In the genomic region with DNA sequence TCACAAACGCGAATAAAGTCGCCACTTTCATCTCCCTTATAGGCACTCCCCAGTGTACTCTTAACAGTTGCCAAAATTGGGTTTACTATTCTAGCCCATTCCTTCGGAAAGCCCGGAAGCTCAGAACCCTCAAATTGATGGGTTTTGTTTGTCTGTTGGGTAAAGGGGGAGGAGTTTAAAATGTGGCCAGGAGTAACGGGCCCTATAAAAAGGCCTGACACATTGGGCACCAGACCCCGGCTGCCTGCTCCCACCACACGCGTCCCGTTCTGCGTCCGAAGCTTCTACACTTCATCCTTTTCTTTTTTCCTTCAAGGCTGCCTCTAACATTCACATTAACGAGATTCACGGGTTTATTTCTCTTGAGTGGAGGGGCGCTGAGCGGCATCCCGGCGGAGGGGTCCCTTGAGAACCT, we compare ENCODE assay signal across 8 cellular contexts. TPM values are rescaled to one million over a fixed set of nuclear protein-coding genes. Genes with fewer than 3 reads are reported as not detected.
DNase-seq lines count a peak whose midpoint lies in the region; TF ChIP-seq lines count a peak whose summit lies in the region.

No MANE protein-coding gene starts in this region.

- no peaks in the 10 kb centered on the region for H4K20me1 ChIP-seq in smooth muscle cell (ENCODE audit: low read depth)

- H3K4me3 Mint-ChIP-seq in activated CD4-positive, alpha-beta T cell treated with anti-CD3 and anti-CD28 coated beads, Interleukin-2, amount 10 ng/mL, durations not matched to agents 24 days and 14 days: peak overlapping the region; percentile 88

- H3K79me2 ChIP-seq in smooth muscle cell (ENCODE audit: low read depth): no peaks in the 10 kb centered on the region

- TF ChIP-seq CTCF in fibroblast of pulmonary artery (IDR thresholded peaks at IDR 0.05; ENCODE audit: low read length, missing control alignments) (no peak), smooth muscle cell (IDR thresholded peaks at IDR 0.05; ENCODE audit: borderline replicate concordance, insufficient read depth, poor library complexity, severe bottlenecking) (no peak)

- H3K9me3 Mint-ChIP-seq in activated CD4-positive, alpha-beta T cell treated with anti-CD3 and anti-CD28 coated beads, Interleukin-2, amount 10 ng/mL, durations not matched to agents 24 days and 14 days: no peaks in the 10 kb centered on the region

- H3K27me3 Mint-ChIP-seq in activated CD4-positive, alpha-beta T cell treated with anti-CD3 and anti-CD28 coated beads, Interleukin-2, amount 10 ng/mL, durations not matched to agents 24 days and 14 days: no peaks in the 10 kb centered on the region

- DNase-seq in activated CD4-positive, alpha-beta T cell treated with anti-CD3 and anti-CD28 coated beads, Interleukin-2, amount 10 ng/mL, durations not matched to agents 24 days and 14 days: no peak
- no peak for DNase-seq in activated CD4-positive, alpha-beta T cell treated with anti-CD3 and anti-CD28 coated beads for 1 hour
- DNase-seq in RPMI7951 (ENCODE audit: low read depth) (peak; percentile 26), fibroblast of pulmonary artery (ENCODE audit: low read depth) (peak; percentile 8), smooth muscle cell (lab: John Stamatoyannopoulos, UW; ENCODE audit: unreplicated experiment) (no peak), kidney tubule cell (ENCODE audit: low spot score) (no peak), cerebellum (ENCODE audit: low spot score) (no peak), NOMO-1 (lab: John Stamatoyannopoulos, UW; ENCODE audit: unreplicated experiment in 2 of 2) (no peak)

- H3K9ac ChIP-seq in smooth muscle cell (ENCODE audit: low read depth): no peak overlapping the region

- H3K27ac Mint-ChIP-seq in activated CD4-positive, alpha-beta T cell treated with anti-CD3 and anti-CD28 coated beads, Interleukin-2, amount 10 ng/mL, durations not matched to agents 24 days and 14 days: peak overlapping the region; percentile 97

- peaks cover 12% of the 10 kb centered on the region for H3K36me3 Mint-ChIP-seq in activated CD4-positive, alpha-beta T cell treated with anti-CD3 and anti-CD28 coated beads, Interleukin-2, amount 10 ng/mL, durations not matched to agents 24 days and 14 days (ENCODE audit: low read depth)

- intact Hi-C loops in activated CD4-positive, alpha-beta T cell treated with anti-CD3 and anti-CD28 coated beads, Interleukin-2, amount 10 ng/mL, durations not matched to agents 24 days and 14 days (cut with micrococcal nuclease): loop anchor here (1.0 to 5.0 kb wide), 11 partner anchors 18 to 502 kb away; partner anchors contain the start of genes ABCB6, ANKZF1, ATG9A and BCS1L

- WGBS in smooth muscle cell (ENCODE audit: low lambda C conversion rate): 20% methylated on average over 18 of the region's 18 CpGs

- no peaks in the 10 kb centered on the region for H3F3A ChIP-seq in smooth muscle cell (ENCODE audit: low read depth)

- no peaks in the 10 kb centered on the region for H3K27me3 ChIP-seq in smooth muscle cell (ENCODE audit: low read depth)

- H3K27ac ChIP-seq in smooth muscle cell (ENCODE audit: low read depth): no peak overlapping the region

- peaks cover 20% of the 10 kb centered on the region for H3K4me1 Mint-ChIP-seq in activated CD4-positive, alpha-beta T cell treated with anti-CD3 and anti-CD28 coated beads, Interleukin-2, amount 10 ng/mL, durations not matched to agents 24 days and 14 days

- no peaks in the 10 kb centered on the region for H3K9me3 ChIP-seq in smooth muscle cell (replicated peaks; ENCODE audit: low read depth)

- H2AFZ ChIP-seq in smooth muscle cell (ENCODE audit: low read depth): peak overlapping the region; percentile 89

- H3K4me3 ChIP-seq in fibroblast of pulmonary artery (replicated peaks; ENCODE audit: low read depth, low read length) (peak overlapping the region; percentile 77), smooth muscle cell (peak overlapping the region; percentile 92)

- no peaks in the 10 kb centered on the region for H3K36me3 ChIP-seq in smooth muscle cell (ENCODE audit: low read depth)

- peak overlapping the region; percentile 97 for H3K4me2 ChIP-seq in smooth muscle cell

- peaks cover 4% of the 10 kb centered on the region for H3K4me1 ChIP-seq in smooth muscle cell (ENCODE audit: low read depth)

RNA-seq across cellular contexts. Expression of gene NHEJ1, which starts 0.8 kb away (rescaled TPM):
- 20.7 and 22.8 TPM in 2 replicates for total RNA-seq in activated CD4-positive, alpha-beta T cell treated with anti-CD3 and anti-CD28 coated beads, Interleukin-2, amount 10 ng/mL, durations not matched to agents 24 days and 14 days
- total RNA-seq in RPMI7951 (2014; rRNA removed; shearing (Covaris generic)): 24.1 and 31.0 TPM in 2 replicates
- total RNA-seq in smooth muscle cell (6.0 and 13.6 TPM in 2 replicates), cerebellum (18.1 TPM)
- polyA plus RNA-seq in smooth muscle cell: 8.5 and 8.6 TPM in 2 replicates

RNA-seq across cellular contexts. Expression of gene SLC23A3, which starts 10.1 kb away (rescaled TPM):
- 1.8 and 2.3 TPM in 2 replicates for total RNA-seq in activated CD4-positive, alpha-beta T cell treated with anti-CD3 and anti-CD28 coated beads, Interleukin-2, amount 10 ng/mL, durations not matched to agents 24 days and 14 days
- 0.59 TPM in 1 of 2 replicates, not detected in the other for total RNA-seq in RPMI7951 (2014; rRNA removed; shearing (Covaris generic))
- total RNA-seq in smooth muscle cell (not detected in 2 replicates), cerebellum (1.3 TPM)
- 0.40 TPM in 1 of 2 replicates, not detected in the other for polyA plus RNA-seq in smooth muscle cell

RNA-seq across cellular contexts. Expression of gene CNPPD1, which starts 16.9 kb away (rescaled TPM):
- total RNA-seq in activated CD4-positive, alpha-beta T cell treated with anti-CD3 and anti-CD28 coated beads, Interleukin-2, amount 10 ng/mL, durations not matched to agents 24 days and 14 days: 62.0 and 62.6 TPM in 2 replicates
- 40.2 and 41.2 TPM in 2 replicates for total RNA-seq in RPMI7951 (2014; rRNA removed; shearing (Covaris generic))
- total RNA-seq in smooth muscle cell (11.6 and 14.8 TPM in 2 replicates), cerebellum (20.5 TPM)
- 26.0 and 35.3 TPM in 2 replicates for polyA plus RNA-seq in smooth muscle cell

RNA-seq across cellular contexts. Expression of gene RETREG2, which starts 18.3 kb away (rescaled TPM):
- total RNA-seq in activated CD4-positive, alpha-beta T cell treated with anti-CD3 and anti-CD28 coated beads, Interleukin-2, amount 10 ng/mL, durations not matched to agents 24 days and 14 days: 54.1 and 57.4 TPM in 2 replicates
- 63.2 and 67.8 TPM in 2 replicates for total RNA-seq in RPMI7951 (2014; rRNA removed; shearing (Covaris generic))
- total RNA-seq in smooth muscle cell (48.7 and 49.8 TPM in 2 replicates), cerebellum (42.8 TPM)
- 57.2 and 66.6 TPM in 2 replicates for polyA plus RNA-seq in smooth muscle cell

RNA-seq across cellular contexts. Expression of gene ZFAND2B, which starts 46.8 kb away (rescaled TPM):
- total RNA-seq in activated CD4-positive, alpha-beta T cell treated with anti-CD3 and anti-CD28 coated beads, Interleukin-2, amount 10 ng/mL, durations not matched to agents 24 days and 14 days: 36.7 and 37.4 TPM in 2 replicates
- total RNA-seq in RPMI7951 (2014; rRNA removed; shearing (Covaris generic)): 49.6 and 55.1 TPM in 2 replicates
- total RNA-seq in smooth muscle cell: 19.1 and 29.7 TPM in 2 replicates
- 48.3 and 56.3 TPM in 2 replicates for polyA plus RNA-seq in smooth muscle cell
- total RNA-seq in cerebellum: 12.2 TPM

Comparison
In these comparisons a context has a peak if more than half of its experiments do, and no peak if none do; other contexts are left out.
1. DNase-seq: peak in RPMI7951 (single experiment) and fibroblast of pulmonary artery (single experiment); none in activated CD4-positive, alpha-beta T cell treated with anti-CD3 and anti-CD28 coated beads, Interleukin-2, amount 10 ng/mL, durations not matched to agents 24 days and 14 days (single experiment), activated CD4-positive, alpha-beta T cell treated with anti-CD3 and anti-CD28 coated beads for 1 hour (single experiment), smooth muscle cell (single experiment), kidney tubule cell (single experiment), cerebellum (single experiment) and NOMO-1 (0 of 2).